ENCODE assay signal across 30 cellular contexts in the genomic region with DNA sequence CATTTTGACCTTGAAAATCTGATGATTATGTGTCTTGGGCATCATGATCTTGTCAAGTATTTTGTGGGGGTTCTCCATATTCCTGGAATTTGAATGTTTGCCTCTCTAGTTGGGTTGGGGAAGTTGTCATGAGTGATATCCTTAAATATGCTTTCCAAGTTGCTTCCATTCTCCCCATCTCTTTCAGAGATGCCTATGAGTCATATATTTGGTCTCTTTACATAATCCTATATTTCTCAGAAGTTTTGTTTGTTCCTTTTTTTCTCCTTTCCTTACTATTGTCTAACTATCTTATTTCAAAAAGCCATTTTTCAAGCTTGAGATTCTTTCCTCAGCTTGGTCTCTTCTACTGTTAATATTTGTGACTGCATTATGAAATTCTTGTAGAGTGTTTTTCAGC.
"Had no signal": no experiment of that assay in that cellular context is flagged by ENCODE, and none has a peak within 500 bp of the region (broad histone marks: within the 10 kb centered on the region; RNA-seq: fewer than 3 reads in every experiment).

No MANE protein-coding gene starts in this region.

- H3K4me3 ChIP-seq: body of pancreas, cardiac muscle cell, colonic mucosa, dorsolateral prefrontal cortex, lower lobe of right lung, right atrium auricular region, smooth muscle cell, suprapubic skin, tibial artery, upper lobe of right lung had no signal

- H3K36me3 ChIP-seq: cardiac muscle cell, colonic mucosa, lower lobe of right lung, right atrium auricular region, suprapubic skin, tibial artery, upper lobe of right lung had no signal

- H3K9me3 ChIP-seq: colonic mucosa, lower lobe of right lung, right atrium auricular region, upper lobe of right lung had no signal

- H3K27ac ChIP-seq: body of pancreas, cardiac muscle cell, colonic mucosa, dorsolateral prefrontal cortex, lower lobe of right lung, right atrium auricular region, suprapubic skin, tibial artery, upper lobe of right lung, VCaP had no signal

- H3K4me1 ChIP-seq: body of pancreas, colonic mucosa, lower lobe of right lung, right atrium auricular region, suprapubic skin, tibial artery, upper lobe of right lung had no signal

- H3K4me2 ChIP-seq: smooth muscle cell had no signal

- DNase-seq: activated CD4-positive, alpha-beta T cell treated with anti-CD3 and anti-CD28 coated beads for 48 hours; activated CD4-positive, alpha-beta T cell treated with anti-CD3 and anti-CD28 coated beads, Interleukin-2, amount 50 U/mL, for 48 hours; activated CD8-positive, alpha-beta memory T cell treated with anti-CD3 and anti-CD28 coated beads for 24 hours; activated effector memory CD4-positive, alpha-beta T cell treated with Interleukin-2 at 50 U/mL for 16 hours; activated naive CD4-positive, alpha-beta T cell treated with Interleukin-2 at 50 U/mL for 16 hours; anterior cingulate cortex; body of pancreas; cerebellar nuclear complex; colonic mucosa; dorsolateral prefrontal cortex; effector memory CD4-positive, alpha-beta T cell; head of caudate nucleus; hippocampal formation; lower lobe of right lung; mesenchymal stem cell; stimulated activated CD4-positive, alpha-beta T cell treated with anti-CD3 and anti-CD28 coated beads, Interleukin-1b, Interleukin-23, amount 100 ng/mL, for 48 hours; stimulated activated CD4-positive, alpha-beta T cell treated with anti-CD3 and anti-CD28 coated beads, Interleukin-4, amount 100 ng/mL, for 4 hours; stimulated activated CD8-positive, alpha-beta memory T cell treated with anti-CD3 and anti-CD28 coated beads, Interleukin-4, amount 100 ng/mL, for 48 hours; stimulated activated naive CD8-positive, alpha-beta T cell treated with anti-CD3 and anti-CD28 coated beads, Interleukin-15, amount 100 ng/mL, for 72 hours; tibial artery; upper lobe of right lung had no signal

- ATAC-seq: body of pancreas; left lobe of liver; lower lobe of right lung; natural killer cell treated with Interleukin-12 subunit alpha and Interleukin-12 subunit beta and Interleukin-15 and Interleukin-18, amount 100 ng/mL, for 72 hours; stimulated activated memory B cell treated with anti-CD40 and anti-IgM and Interleukin-4, amounts not matched to agents 10 μg/mL and 1 μg/mL and 100 μg/mL, for 72 hours; stimulated activated naive CD8-positive, alpha-beta T cell treated with anti-CD3 and anti-CD28 coated beads, Interleukin-15, amount 100 ng/mL, for 72 hours; upper lobe of right lung had no signal

- FAIRE-seq: TTC549 had no signal

- H3K27me3 ChIP-seq: body of pancreas, cardiac muscle cell, colonic mucosa, right atrium auricular region, suprapubic skin, tibial artery, upper lobe of right lung had no signal
